21 cellular contexts compared by ENCODE assay signal in the genomic region with DNA sequence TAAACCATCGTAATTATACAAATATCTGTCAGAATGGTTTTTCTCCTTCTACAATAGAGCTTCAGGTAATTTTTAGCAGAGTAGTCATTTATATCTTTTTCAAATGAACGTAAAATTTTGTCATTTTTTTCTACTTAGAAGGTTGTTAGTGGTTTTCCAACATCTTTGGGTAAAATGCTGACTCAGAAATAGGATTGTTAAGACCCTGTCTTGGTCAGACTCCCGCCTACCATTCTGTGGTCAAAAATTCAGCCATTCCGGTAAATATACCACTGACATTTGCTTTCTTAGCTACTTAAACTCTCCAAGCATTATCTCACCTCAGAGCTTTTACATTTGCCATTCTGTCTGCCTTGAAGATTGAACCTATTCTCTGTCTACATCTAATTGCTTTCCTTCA.
DNase-seq lines count a peak whose midpoint lies in the region; ATAC-seq, FAIRE-seq and TF ChIP-seq lines count a peak whose summit lies in the region.
"Had no signal": no experiment of that assay in that cellular context is flagged by ENCODE, and none has a peak within 500 bp of the region (broad histone marks: within the 10 kb centered on the region; RNA-seq: fewer than 3 reads in every experiment).

No MANE protein-coding gene starts in this region.

- in situ Hi-C loops in HepG2 (cut with HindIII; ENCODE audit: extremely low pct_ligation_motif_present, low pct_unique_long_range_greater_than_20kb): no loop called here

- no peaks in the 10 kb centered on the region for H3K9me3 ChIP-seq in HepG2 (ENCODE audit: low read length)
- H3K9me3 ChIP-seq in right lobe of liver: no peaks in the 10 kb centered on the region
- H3K9me3 ChIP-seq in smooth muscle cell (replicated peaks; ENCODE audit: low read depth): no peaks in the 10 kb centered on the region

- TF ChIP-seq EP300 in HepG2 (IDR thresholded peaks at IDR 0.05; ENCODE audit: low read depth in 2 of 2, low read length in 2 of 2): no peak
- no peak for TF ChIP-seq EP300 in HepG2 (CRISPR knock-in tag; IDR thresholded peaks at IDR 0.05; ENCODE audit: borderline replicate concordance)

- H3K4me3 ChIP-seq in HepG2 (replicated peaks in 1 of 3; ENCODE audit: insufficient read depth in 1 of 3, low read depth in 2 of 3, low read length in 3 of 3) (no peak overlapping the region), right lobe of liver (no peak overlapping the region), smooth muscle cell (no peak overlapping the region)

- POLR2A ChIA-PET in HepG2 (lab: Yijun Ruan, JAX): no interaction called here
- POLR2A ChIA-PET in WTC11 (lab: Charles Lee): no interaction called here

- H3K36me3 Mint-ChIP-seq in WTC11 (no peaks in the 10 kb centered on the region), osteocyte (ENCODE audit: unreplicated experiment) (no peaks in the 10 kb centered on the region)
- H3K36me3 Mint-ChIP-seq: CD4-positive, alpha-beta memory T cell had no signal

- DNase-seq in HepG2 (ENCODE audit: low spot score) (no peak), right lobe of liver (no peak), WTC11 (ENCODE audit: low spot score) (no peak), smooth muscle cell (lab: John Stamatoyannopoulos, UW; ENCODE audit: unreplicated experiment) (no peak), osteocyte (ENCODE audit: extremely low spot score, unreplicated experiment) (no peak)
- DNase-seq: ACHN; C1 segment of cervical spinal cord; Calu3; CD4-positive, alpha-beta memory T cell; COR-L47; DMS53; DMS79 treated with DMSO at 0.1 percent for 48 hours; GF-D8; GOT3; H7; HCEC 1CT had no signal

- H3K36me3 ChIP-seq in HepG2 (replicated peaks in 1 of 2; ENCODE audit: control insufficient read depth in 1 of 2, insufficient read depth in 2 of 2, low read length in 2 of 2) (no peaks in the 10 kb centered on the region), right lobe of liver (no peaks in the 10 kb centered on the region), smooth muscle cell (ENCODE audit: low read depth) (no peaks in the 10 kb centered on the region)

- TF ChIP-seq RAD21 in HepG2 (CRISPR knock-in tag; IDR thresholded peaks at IDR 0.05): no peak

- H3K4me3 Mint-ChIP-seq in WTC11 (no peak overlapping the region), osteocyte (ENCODE audit: unreplicated experiment) (no peak overlapping the region)
- H3K4me3 Mint-ChIP-seq: CD4-positive, alpha-beta memory T cell had no signal

- WGBS in HepG2 (ENCODE audit: low lambda C conversion rate): 2% methylated on average over 4 of the region's 4 CpGs
- WGBS in right lobe of liver (ENCODE audit: insufficient coverage, low coverage, low lambda C conversion rate, missing lambda C conversion rate): 71% methylated on average over 4 of the region's 4 CpGs
- WGBS in smooth muscle cell (ENCODE audit: low lambda C conversion rate): 62% methylated on average over 4 of the region's 4 CpGs

- TF ChIP-seq POLR2A in HepG2 (IDR thresholded peaks at IDR 0.05; ENCODE audit: insufficient read depth in 1 of 2, low read depth in 2 of 2, low read length in 2 of 2) (no peak), right lobe of liver (IDR thresholded peaks at IDR 0.05) (no peak)

- H3K4me2 ChIP-seq in HepG2 (ENCODE audit: low read depth, low read length) (no peak overlapping the region), smooth muscle cell (no peak overlapping the region)

- H3K9ac ChIP-seq in HepG2 (ENCODE audit: insufficient read depth, low read depth, low read length): no peak overlapping the region
- H3K9ac ChIP-seq in smooth muscle cell (ENCODE audit: low read depth): no peak overlapping the region

- no peaks in the 10 kb centered on the region for H3F3A ChIP-seq in smooth muscle cell (ENCODE audit: low read depth)

- no peak overlapping the region for H2AFZ ChIP-seq in HepG2 (ENCODE audit: low read length)
- no peak overlapping the region for H2AFZ ChIP-seq in smooth muscle cell (ENCODE audit: low read depth)

- H3K27me3 ChIP-seq in HepG2 (ENCODE audit: control insufficient read depth in 1 of 2, insufficient read depth in 2 of 2, low read length in 2 of 2) (no peaks in the 10 kb centered on the region), right lobe of liver (no peaks in the 10 kb centered on the region), smooth muscle cell (ENCODE audit: low read depth) (no peaks in the 10 kb centered on the region)

- H3K4me1 ChIP-seq in HepG2 (ENCODE audit: insufficient read depth, low read length): no peaks in the 10 kb centered on the region
- H3K4me1 ChIP-seq in right lobe of liver: no peaks in the 10 kb centered on the region
- H3K4me1 ChIP-seq in smooth muscle cell (ENCODE audit: low read depth): peaks cover 5% of the 10 kb centered on the region

- H3K4me1 Mint-ChIP-seq in WTC11: peaks cover 29% of the 10 kb centered on the region
- H3K4me1 Mint-ChIP-seq in osteocyte (ENCODE audit: unreplicated experiment): no peaks in the 10 kb centered on the region
- H3K4me1 Mint-ChIP-seq: CD4-positive, alpha-beta memory T cell had no signal

- H3K27ac Mint-ChIP-seq in WTC11 (peak overlapping the region; percentile 22; the same call in 1 of the 2 replicates), osteocyte (ENCODE audit: unreplicated experiment) (no peak overlapping the region)

- no TSS peak for BruUV-seq in HepG2 (replicated peaks; lab: Mats Ljungman, UMichigan)

- H4K20me1 ChIP-seq in HepG2 (ENCODE audit: insufficient read depth, low read length): no peaks in the 10 kb centered on the region
- H4K20me1 ChIP-seq in smooth muscle cell (ENCODE audit: low read depth): no peaks in the 10 kb centered on the region

- H3K79me2 ChIP-seq in HepG2 (ENCODE audit: insufficient read depth, low read length) (no peaks in the 10 kb centered on the region), smooth muscle cell (ENCODE audit: low read depth) (no peaks in the 10 kb centered on the region)

- TF ChIP-seq CTCF in HepG2 (CRISPR knock-in tag; IDR thresholded peaks at IDR 0.05): no peak
- no peak for TF ChIP-seq CTCF in right lobe of liver (IDR thresholded peaks at IDR 0.05)
- TF ChIP-seq CTCF in WTC11 (IDR thresholded peaks at IDR 0.05): no peak
- no peak for TF ChIP-seq CTCF in smooth muscle cell (IDR thresholded peaks at IDR 0.05; ENCODE audit: borderline replicate concordance, insufficient read depth, poor library complexity, severe bottlenecking)
- no peak for TF ChIP-seq CTCF in osteocyte (IDR thresholded peaks at IDR 0.05)

- H3K9me3 Mint-ChIP-seq in WTC11 (no peaks in the 10 kb centered on the region), osteocyte (ENCODE audit: unreplicated experiment) (no peaks in the 10 kb centered on the region)

- H3K27ac ChIP-seq in HepG2 (ENCODE audit: extremely low read length, insufficient read depth, low read length): no peak overlapping the region
- no peak overlapping the region for H3K27ac ChIP-seq in right lobe of liver
- H3K27ac ChIP-seq in smooth muscle cell (ENCODE audit: low read depth): peak overlapping the region; percentile 36
- H3K27ac ChIP-seq: 22Rv1 had no signal

- intact Hi-C loops in HepG2 (cut with micrococcal nuclease; ENCODE audit: unreplicated experiment) (no loop called here), right lobe of liver (cut with DNase I) (no loop called here)

- no peak for ATAC-seq in HepG2
- ATAC-seq in right lobe of liver: no peak
- ATAC-seq in WTC11: no peak
- ATAC-seq in activated CD4-positive, CD25-positive, alpha-beta regulatory T cell treated with anti-CD3 and anti-CD28 coated beads, Interleukin-2, amount 50 U/mL, for 24 hours: no peak

- no peaks in the 10 kb centered on the region for H3K27me3 Mint-ChIP-seq in WTC11 (ENCODE audit: low read depth)
- H3K27me3 Mint-ChIP-seq in osteocyte (ENCODE audit: unreplicated experiment): no peaks in the 10 kb centered on the region
- H3K27me3 Mint-ChIP-seq: CD4-positive, alpha-beta memory T cell had no signal

- CTCF ChIA-PET in HepG2 (lab: Yijun Ruan, JAX; ENCODE audit: low intra/inter-chr PET ratio, low total read pairs) (no interaction called here), WTC11 (lab: Charles Lee) (interaction anchor here (0.7 kb wide), 1 partner anchor 27 kb away, joined by 4 read pairs; no protein-coding TSS in a partner anchor)

- no peak for FAIRE-seq in HepG2 (lab: Jason Lieb, UNC)
- FAIRE-seq: A204.1, GM12891, GM18507 had no signal

TF ChIP-seq in HepG2, 621 proteins besides CTCF, POLR2A, EP300 and RAD21:
- no peak for TF ChIP-seq ZNF672 (CRISPR knock-in tag; IDR thresholded peaks at IDR 0.05)
- peak; percentile 70 for TF ChIP-seq MAFF (IDR thresholded peaks at IDR 0.05; ENCODE audit: low read depth, low read length)
- peak; percentile 29 to 89; a peak in 3 of 4 replicates for TF ChIP-seq MAFK (conservative IDR thresholded peaks at IDR 0.05 in 1 of 2, IDR thresholded peaks at IDR 0.05 in 1 of 2; ENCODE audit: low read length in 2 of 2)

TF ChIP-seq in WTC11, 78 proteins besides CTCF, POLR2A, EP300 and RAD21 (continues in another document):
- TF ChIP-seq RORB (CRISPR knock-in tag; IDR thresholded peaks at IDR 0.05): no peak
- TF ChIP-seq MYBL2 (CRISPR knock-in tag; IDR thresholded peaks at IDR 0.05): no peak
- no peak for TF ChIP-seq JAZF1 (CRISPR knock-in tag; IDR thresholded peaks at IDR 0.05)
- TF ChIP-seq, protein P1, sequence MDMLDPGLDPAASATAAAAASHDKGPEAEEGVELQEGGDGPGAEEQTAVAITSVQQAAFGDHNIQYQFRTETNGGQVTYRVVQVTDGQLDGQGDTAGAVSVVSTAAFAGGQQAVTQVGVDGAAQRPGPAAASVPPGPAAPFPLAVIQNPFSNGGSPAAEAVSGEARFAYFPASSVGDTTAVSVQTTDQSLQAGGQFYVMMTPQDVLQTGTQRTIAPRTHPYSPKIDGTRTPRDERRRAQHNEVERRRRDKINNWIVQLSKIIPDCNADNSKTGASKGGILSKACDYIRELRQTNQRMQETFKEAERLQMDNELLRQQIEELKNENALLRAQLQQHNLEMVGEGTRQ (CRISPR knock-in tag; IDR thresholded peaks at IDR 0.05): no peak
- TF ChIP-seq TP53 (CRISPR knock-in tag; IDR thresholded peaks at IDR 0.05): no peak
- TF ChIP-seq FOXK1 (CRISPR knock-in tag; IDR thresholded peaks at IDR 0.05): no peak
- TF ChIP-seq ZNF671 (CRISPR knock-in tag; IDR thresholded peaks at IDR 0.05): no peak
